Comparison of ENCODE assay signal across 26 cellular contexts in genomic region chr17:55414983-55415382, GRCh38. TPM values are rescaled to one million over a fixed set of nuclear protein-coding genes. Genes with fewer than 3 reads are reported as not detected.
DNase-seq lines count a peak whose midpoint lies in the region; ATAC-seq, FAIRE-seq and TF ChIP-seq lines count a peak whose summit lies in the region.
"Had no signal": no experiment of that assay in that cellular context is flagged by ENCODE, and none has a peak within 500 bp of the region (broad histone marks: within the 10 kb centered on the region; RNA-seq: fewer than 3 reads in every experiment).

No MANE protein-coding gene starts in this region.

- TF ChIP-seq RAD21 in GM12878 (IDR thresholded peaks at IDR 0.05; ENCODE audit: insufficient read depth, low read depth, low read length), result no peak

- RAD21 ChIA-PET in GM12878 (lab: Charles Lee; ENCODE audit: unreplicated experiment), result interaction anchor here (0.6 to 8.9 kb wide), 6 partner anchors 11 to 99 kb away, joined by 3 to 99 read pairs (median 17); partner anchors contain the start of gene SMIM36

- DNase-seq in left ventricle myocardium inferior (no peak), left ventricle myocardium superior (no peak), NCI-H524 treated with DMSO at 0.1 percent for 48 hours (lab: John Stamatoyannopoulos, UW) (peak; percentile 90), GM12878 (ENCODE audit: low read depth, low spot score) (no peak), thyroid gland (no peak), NCI-H748 treated with DMSO at 0.1 percent for 48 hours (lab: John Stamatoyannopoulos, UW) (no peak), foreskin fibroblast (no peak)
- DNase-seq: ACHN; activated gamma-delta T cell treated with Interleukin-2 at 50 U/mL for 16 hours; activated T-cell treated with anti-CD3 and anti-CD28 coated beads, Interleukin-2, amount 50 U/mL, for 4 hours; body of pancreas; DMS53; dorsolateral prefrontal cortex; esophagus squamous epithelium; foreskin melanocyte; kidney glomerular epithelial cell; NCI-H2029 treated with DMSO at 0.1 percent for 48 hours; NCI-H69; Peyer's patch; SIG-M5; stimulated activated naive B cell treated with anti-CD40 and anti-IgM and Interleukin-4, amounts not matched to agents 10 μg/mL and 1 μg/mL and 100 μg/mL, for 72 hours; uterus had no signal

- BruUV-seq in GM12878 (replicated peaks; lab: Mats Ljungman, UMichigan), result no TSS peak

- no peak overlapping the region for H3K9ac ChIP-seq in GM12878 (ENCODE audit: control insufficient read depth, insufficient read depth, low read length)

- TF ChIP-seq EP300 in GM12878 (IDR thresholded peaks at IDR 0.05; ENCODE audit: borderline replicate concordance in 1 of 2, control insufficient read depth in 1 of 2, low read depth in 2 of 2, low read length in 2 of 2), result no peak

- no peak for FAIRE-seq in GM12878 (lab: Jason Lieb, UNC)
- FAIRE-seq: endometrium, GM12892 had no signal

- no peak overlapping the region for H2AFZ ChIP-seq in GM12878 (ENCODE audit: control insufficient read depth, low read depth, low read length)

- intact Hi-C loops in left ventricle myocardium inferior (cut with micrococcal nuclease) (loop anchor here (10.0 kb wide), 1 partner anchor 100 kb away; the partner anchor contains the start of gene SMIM36), left ventricle myocardium superior (cut with micrococcal nuclease) (no loop called here), GM12878 (cut with micrococcal nuclease; ENCODE audit: unreplicated experiment) (no loop called here), thyroid gland (cut with DNase I) (no loop called here)

- TF ChIP-seq POLR2A in GM12878 (IDR thresholded peaks at IDR 0.05; ENCODE audit: low read depth, low read length), result no peak
- no peak for TF ChIP-seq POLR2A in thyroid gland (IDR thresholded peaks at IDR 0.05)

- TF ChIP-seq CTCF in left ventricle myocardium inferior (IDR thresholded peaks at IDR 0.05; ENCODE audit: borderline replicate concordance), result no peak
- no peak for TF ChIP-seq CTCF in GM12878 (IDR thresholded peaks at IDR 0.05 in 2 of 3, conservative IDR thresholded peaks at IDR 0.05 in 1 of 3; ENCODE audit: control insufficient read depth in 2 of 3, extremely low read depth in 1 of 3, insufficient read depth in 1 of 3, low read depth in 3 of 3, low read length in 3 of 3)
- no peak for TF ChIP-seq CTCF in thyroid gland (IDR thresholded peaks at IDR 0.05)
- TF ChIP-seq CTCF in foreskin fibroblast (IDR thresholded peaks at IDR 0.05; ENCODE audit: low read depth, low read length), result no peak

- peak overlapping the region; percentile 89 for H3K27ac ChIP-seq in left ventricle myocardium inferior (replicated peaks)
- H3K27ac ChIP-seq in GM12878 (ENCODE audit: control insufficient read depth, insufficient read depth), result no peak overlapping the region
- peak overlapping the region in 2 of 3 donors; percentile 61 to 74 for H3K27ac ChIP-seq in thyroid gland
- H3K27ac ChIP-seq: body of pancreas, dorsolateral prefrontal cortex, esophagus squamous epithelium, HL-60, Peyer's patch, skin epidermis, uterus had no signal

- peaks cover 60% of the 10 kb centered on the region for H3K4me1 ChIP-seq in left ventricle myocardium inferior
- peaks cover 9% of the 10 kb centered on the region; the same call in 1 of the 2 replicates for H3K4me1 ChIP-seq in GM12878 (ENCODE audit: control insufficient read depth, insufficient read depth, low read length)
- peaks cover 15 to 41% of the 10 kb centered on the region in 2 donors for H3K4me1 ChIP-seq in thyroid gland
- H3K4me1 ChIP-seq: body of pancreas, uterus had no signal

- H3K4me2 ChIP-seq in GM12878 (ENCODE audit: control insufficient read depth, insufficient read depth), result peak overlapping the region; percentile 59

- in situ Hi-C loops in GM12878 (cut with MboI), result no loop called here

- 94% methylated on average over 4 of the region's 4 CpGs for WGBS in GM12878 (ENCODE audit: insufficient coverage, insufficient replicate concordance, low lambda C conversion rate, missing lambda C conversion rate)
- 46 to 52% methylated on average over 4 of the region's 4 CpGs for WGBS in thyroid gland, 2 donors

- H3K79me2 ChIP-seq in GM12878 (ENCODE audit: control insufficient read depth, insufficient read depth, low read length), result peaks cover 63% of the 10 kb centered on the region

- H3K9me3 ChIP-seq in left ventricle myocardium inferior (replicated peaks) (no peaks in the 10 kb centered on the region), GM12878 (replicated peaks; ENCODE audit: control insufficient read depth, insufficient read depth, low read length) (no peaks in the 10 kb centered on the region), thyroid gland (no peaks in the 10 kb centered on the region)
- H3K9me3 ChIP-seq: body of pancreas, esophagus squamous epithelium, Peyer's patch, uterus had no signal

- H3K36me3 ChIP-seq in left ventricle myocardium inferior, result peaks cover 31% of the 10 kb centered on the region
- peaks cover 5 to 22% of the 10 kb centered on the region in 2 experiments for H3K36me3 ChIP-seq in GM12878 (ENCODE audit: control insufficient read depth in 2 of 2, insufficient read depth in 2 of 2, low read length in 1 of 2)
- H3K36me3 ChIP-seq in thyroid gland, result peaks cover 0 to 4% of the 10 kb centered on the region in 2 donors
- H3K36me3 ChIP-seq: uterus had no signal

- CTCF ChIA-PET in GM12878 (lab: Yijun Ruan, JAX), result interaction anchor here (0.8 to 5.3 kb wide), 7 partner anchors 9 to 99 kb away, joined by 3 to 32 read pairs (median 4); partner anchors contain the start of gene SMIM36

- H3K4me3 ChIP-seq in left ventricle myocardium inferior, result no peak overlapping the region
- no peak overlapping the region for H3K4me3 ChIP-seq in GM12878
- no peak overlapping the region for H3K4me3 ChIP-seq in thyroid gland (replicated peaks in 1 of 3)
- no peak overlapping the region for H3K4me3 ChIP-seq in foreskin fibroblast (ENCODE audit: low read depth in 1 of 2, low read length in 2 of 2)
- H3K4me3 ChIP-seq: body of pancreas, dorsolateral prefrontal cortex, esophagus squamous epithelium, Peyer's patch, skin epidermis, uterus had no signal

- SMC1A ChIA-PET in GM12878 (lab: Charles Lee; ENCODE audit: uncharacterized antibody, unreplicated experiment), result interaction anchor here (0.7 to 16.9 kb wide), 10 partner anchors 8 to 97 kb away, joined by 3 to 359 read pairs (median 17); partner anchors contain the start of gene SMIM36

- POLR2A ChIA-PET in GM12878 (lab: Charles Lee), result interaction anchor here (0.6 to 1.9 kb wide), 5 partner anchors 15 to 172 kb away, joined by 3 to 8 read pairs (median 6); no protein-coding TSS in a partner anchor

- ATAC-seq in left ventricle myocardium superior, result no peak
- ATAC-seq in GM12878, result no peak
- ATAC-seq: body of pancreas; stimulated activated naive B cell treated with anti-CD40 and anti-IgM and Interleukin-4, amounts not matched to agents 10 μg/mL and 1 μg/mL and 100 μg/mL, for 72 hours had no signal

- no peaks in the 10 kb centered on the region for H3K27me3 ChIP-seq in left ventricle myocardium inferior (ENCODE audit: low read depth)
- H3K27me3 ChIP-seq in GM12878 (replicated peaks in 1 of 2; ENCODE audit: control insufficient read depth in 2 of 2, insufficient read depth in 2 of 2, low read length in 1 of 2), result no peaks in the 10 kb centered on the region
- no peaks in the 10 kb centered on the region for H3K27me3 ChIP-seq in thyroid gland
- H3K27me3 ChIP-seq: body of pancreas, dorsolateral prefrontal cortex, esophagus squamous epithelium, Peyer's patch, uterus had no signal

- H4K20me1 ChIP-seq in GM12878 (ENCODE audit: control insufficient read depth, insufficient read depth), result no peaks in the 10 kb centered on the region

TF ChIP-seq in GM12878, 131 proteins besides CTCF, POLR2A, EP300 and RAD21 (continues in another document):
- TF ChIP-seq RCOR1 (conservative IDR thresholded peaks at IDR 0.05; ENCODE audit: low read depth, low read length) (no peak), SREBF2 (IDR thresholded peaks at IDR 0.05; ENCODE audit: low read length) (no peak), RB1 (IDR thresholded peaks at IDR 0.05; ENCODE audit: borderline replicate concordance) (no peak), EZH2 (IDR thresholded peaks at IDR 0.05; ENCODE audit: borderline replicate concordance, control insufficient read depth, low read depth, low read length) (no peak), CBX5 (IDR thresholded peaks at IDR 0.05; ENCODE audit: low read depth) (no peak), TARDBP (IDR thresholded peaks at IDR 0.05; ENCODE audit: borderline replicate concordance) (no peak), ZSCAN29 (IDR thresholded peaks at IDR 0.05) (no peak), MAX (IDR thresholded peaks at IDR 0.05; ENCODE audit: low read depth, low read length) (no peak)

RNA-seq across cellular contexts. Expression of gene MMD, which starts 6.7 kb away (rescaled TPM):
- 9.5 TPM for total RNA-seq in left ventricle myocardium inferior
- total RNA-seq in left ventricle myocardium superior, result 17.0 TPM
- 88.8 and 95.5 TPM in 2 replicates for total RNA-seq in GM12878 (2013; cell fraction: nucleolus; rRNA removed)
- total RNA-seq in GM12878 (2014; rRNA removed), result 22.6 and 28.8 TPM in 2 replicates
- total RNA-seq in GM12878 (2014; rRNA removed; fragmentation: Illumina TruSeq; extraction: Trizol), result 18.6 and 20.6 TPM in 2 replicates
- total RNA-seq in GM12878 (2021), result 24.2 and 25.2 TPM in 2 replicates
- 5.1 TPM for polyA plus RNA-seq in GM12878 (2011; ENCODE audit: low read depth)
- 46.7 and 53.5 TPM in 2 replicates for polyA plus RNA-seq in GM12878 (2011; rRNA removed)
- 19.0 and 23.0 TPM in 2 replicates for polyA plus RNA-seq in GM12878 (2011; cell fraction: cytosol; rRNA removed)
- 23.6 and 27.5 TPM in 2 replicates for polyA plus RNA-seq in GM12878 (2011; cell fraction: nucleus; rRNA removed)
- polyA plus RNA-seq in GM12878 (2012), result 9.9 and 10.8 TPM in 2 replicates
- 22.1 and 29.2 TPM in 2 replicates for polyA plus RNA-seq in GM12878 (2014; fragmentation: Illumina TruSeq; extraction: Trizol)
- polyA plus RNA-seq in GM12878 (2014; fragmentation: Nextera tagmentation; extraction: Ambion mirVana), result 10 to 100 TPM in 1 of 2 experiments, 1 to 10 TPM in 1; 8.0 to 12.1 TPM
- 20.3 and 22.8 TPM in 2 replicates for polyA plus RNA-seq in GM12878 (2014; rRNA removed)
- polyA plus RNA-seq in GM12878 (2016; fragmentation: Nextera tagmentation; extraction: Ambion mirVana), result 10 to 100 TPM; 23.0 to 24.0 TPM
- 22.3 and 29.7 TPM in 2 replicates for polyA minus RNA-seq in GM12878 (2011; rRNA and poly(A)+ RNA removed)
- polyA minus RNA-seq in GM12878 (2011; cell fraction: cytosol; rRNA and poly(A)+ RNA removed), result 10.5 and 12.4 TPM in 2 replicates
- 27.1 and 30.5 TPM in 2 replicates for polyA minus RNA-seq in GM12878 (2011; cell fraction: nucleus; rRNA and poly(A)+ RNA removed)
- total RNA-seq in thyroid gland, result 10 to 100 TPM in 3 of 4 donors, 1 to 10 TPM in 1; 8.9 to 21.9 (median 15.3) TPM
